Comparison of ENCODE assay signal across 8 cellular contexts in the genomic region with DNA sequence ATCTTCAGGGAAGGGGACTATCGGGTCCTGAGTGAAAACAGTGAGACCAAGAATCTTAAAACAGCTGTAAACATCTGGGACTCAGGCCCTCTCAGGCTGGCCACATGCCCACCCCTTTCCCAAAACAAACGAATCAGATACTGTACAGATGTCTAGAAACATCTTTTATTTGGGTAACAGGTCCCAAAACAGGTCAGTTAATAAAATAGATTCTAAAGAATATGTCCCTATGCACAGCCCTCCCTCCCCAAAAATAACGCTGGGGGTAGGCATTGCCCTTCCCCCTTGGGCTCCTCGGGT. TPM values are rescaled to one million over a fixed set of nuclear protein-coding genes. Genes with fewer than 3 reads are reported as not detected.
DNase-seq lines count a peak whose midpoint lies in the region; TF ChIP-seq lines count a peak whose summit lies in the region.

No MANE protein-coding gene starts in this region.

- TF ChIP-seq POLR2A in stomach (IDR thresholded peaks at IDR 0.05) = no peak

- H3K36me3 Mint-ChIP-seq in T-helper 2 cell treated with Interferon-gamma antibody and Interleukin-4, amounts not matched to agents 5 μg/mL and 100 μg/mL, for 36 hours (ENCODE audit: low read depth) = peaks cover 25% of the 10 kb centered on the region
- H3K36me3 Mint-ChIP-seq in activated T-helper 1 cell treated with anti-CD3 and anti-CD28 coated beads, Interleukin-12 subunit alpha, Interleukin-12 subunit beta, Interleukin-2, Interleukin-4 antibody, amounts not matched to agents 30 ng/mL and 10 ng/mL and 1 ng/mL, durations not matched to agents 14 hours and 24 hours and 36 hours (ENCODE audit: low read depth) = peaks cover 18% of the 10 kb centered on the region

- 11 to 20% (median 16%) methylated on average over 4 of the region's 4 CpGs for WGBS in stomach, 5 donors

- H3K36me3 ChIP-seq in iPS-20b (ENCODE audit: insufficient read depth, low read depth, low read length) = peaks cover 38% of the 10 kb centered on the region
- H3K36me3 ChIP-seq in stomach = peaks cover 15 to 38% (median 29%) of the 10 kb centered on the region in 4 donors

- peaks cover 48% of the 10 kb centered on the region for H3K4me1 Mint-ChIP-seq in T-helper 2 cell treated with Interferon-gamma antibody and Interleukin-4, amounts not matched to agents 5 μg/mL and 100 μg/mL, for 36 hours (ENCODE audit: low read depth)
- peaks cover 69% of the 10 kb centered on the region for H3K4me1 Mint-ChIP-seq in activated T-helper 1 cell treated with anti-CD3 and anti-CD28 coated beads, Interleukin-12 subunit alpha, Interleukin-12 subunit beta, Interleukin-2, Interleukin-4 antibody, amounts not matched to agents 30 ng/mL and 10 ng/mL and 1 ng/mL, durations not matched to agents 14 hours and 24 hours and 36 hours (ENCODE audit: low read depth)

- no peaks in the 10 kb centered on the region for H3K27me3 ChIP-seq in iPS-20b (ENCODE audit: insufficient read depth, low read length)
- no peaks in the 10 kb centered on the region for H3K27me3 ChIP-seq in stomach

- peak overlapping the region; percentile 2 for H3K27ac ChIP-seq in iPS-20b (ENCODE audit: low read length)
- H3K27ac ChIP-seq in stomach = peak overlapping the region; percentile 11 to 98 (median 97)

- H3K9ac ChIP-seq in iPS-20b (ENCODE audit: low read depth, low read length) = peak overlapping the region; percentile 46; the same call in 1 of the 2 replicates

- H3K9me3 ChIP-seq in iPS-20b (ENCODE audit: insufficient read depth, low read depth, low read length) (no peaks in the 10 kb centered on the region), stomach (no peaks in the 10 kb centered on the region)

- peaks cover 20% of the 10 kb centered on the region for H3K4me1 ChIP-seq in iPS-20b (ENCODE audit: insufficient read depth, low read length)
- peaks cover 55 to 81% (median 77%) of the 10 kb centered on the region in 4 donors for H3K4me1 ChIP-seq in stomach

- no peak for DNase-seq in T-helper 2 cell treated with Interferon-gamma antibody and Interleukin-4, amounts not matched to agents 5 μg/mL and 100 μg/mL, for 36 hours (ENCODE audit: low spot score)
- no peak for DNase-seq in T-helper 2 cell
- DNase-seq in activated T-helper 1 cell treated with anti-CD3 and anti-CD28 coated beads, Interleukin-12 subunit alpha, Interleukin-12 subunit beta, Interleukin-2, Interleukin-4 antibody, amounts not matched to agents 30 ng/mL and 10 ng/mL and 1 ng/mL, durations not matched to agents 14 hours and 24 hours and 36 hours (ENCODE audit: low spot score) = no peak
- no peak for DNase-seq in stomach
- DNase-seq in stimulated activated naive CD4-positive, alpha-beta T cell (lab: John Stamatoyannopoulos, UW) = no peak
- DNase-seq in D341Med (ENCODE audit: low spot score) = no peak
- DNase-seq in NCI-H510A (lab: John Stamatoyannopoulos, UW) = no peak

- H3K27me3 Mint-ChIP-seq in T-helper 2 cell treated with Interferon-gamma antibody and Interleukin-4, amounts not matched to agents 5 μg/mL and 100 μg/mL, for 36 hours (ENCODE audit: low read depth) = no peaks in the 10 kb centered on the region
- no peaks in the 10 kb centered on the region for H3K27me3 Mint-ChIP-seq in activated T-helper 1 cell treated with anti-CD3 and anti-CD28 coated beads, Interleukin-12 subunit alpha, Interleukin-12 subunit beta, Interleukin-2, Interleukin-4 antibody, amounts not matched to agents 30 ng/mL and 10 ng/mL and 1 ng/mL, durations not matched to agents 14 hours and 24 hours and 36 hours (ENCODE audit: insufficient read depth)

- no peak for TF ChIP-seq CTCF in stomach (IDR thresholded peaks at IDR 0.05)

- no peaks in the 10 kb centered on the region for H3K9me3 Mint-ChIP-seq in T-helper 2 cell treated with Interferon-gamma antibody and Interleukin-4, amounts not matched to agents 5 μg/mL and 100 μg/mL, for 36 hours
- H3K9me3 Mint-ChIP-seq in activated T-helper 1 cell treated with anti-CD3 and anti-CD28 coated beads, Interleukin-12 subunit alpha, Interleukin-12 subunit beta, Interleukin-2, Interleukin-4 antibody, amounts not matched to agents 30 ng/mL and 10 ng/mL and 1 ng/mL, durations not matched to agents 14 hours and 24 hours and 36 hours = no peaks in the 10 kb centered on the region

- H3K4me3 Mint-ChIP-seq in T-helper 2 cell treated with Interferon-gamma antibody and Interleukin-4, amounts not matched to agents 5 μg/mL and 100 μg/mL, for 36 hours = peak overlapping the region; percentile 99
- H3K4me3 Mint-ChIP-seq in activated T-helper 1 cell treated with anti-CD3 and anti-CD28 coated beads, Interleukin-12 subunit alpha, Interleukin-12 subunit beta, Interleukin-2, Interleukin-4 antibody, amounts not matched to agents 30 ng/mL and 10 ng/mL and 1 ng/mL, durations not matched to agents 14 hours and 24 hours and 36 hours = peak overlapping the region; percentile 97

- H3K4me3 ChIP-seq in iPS-20b (ENCODE audit: low read length) = peak overlapping the region; percentile 44; the same call in 1 of the 2 replicates
- peak overlapping the region; percentile 73 to 98 (median 97) for H3K4me3 ChIP-seq in stomach

- intact Hi-C loops in activated T-helper 1 cell treated with anti-CD3 and anti-CD28 coated beads, Interleukin-12 subunit alpha, Interleukin-12 subunit beta, Interleukin-2, Interleukin-4 antibody, amounts not matched to agents 30 ng/mL and 10 ng/mL and 1 ng/mL, durations not matched to agents 14 hours and 24 hours and 36 hours (cut with micrococcal nuclease) = loop anchor here (1.0 to 5.0 kb wide), 9 partner anchors 8 to 314 kb away; a partner anchor contains a TSS
- intact Hi-C loops in stomach (cut with DNase I; ENCODE audit: low total_unique reads) = no loop called here

- peak overlapping the region; percentile 95 for H3K27ac Mint-ChIP-seq in T-helper 2 cell treated with Interferon-gamma antibody and Interleukin-4, amounts not matched to agents 5 μg/mL and 100 μg/mL, for 36 hours
- H3K27ac Mint-ChIP-seq in activated T-helper 1 cell treated with anti-CD3 and anti-CD28 coated beads, Interleukin-12 subunit alpha, Interleukin-12 subunit beta, Interleukin-2, Interleukin-4 antibody, amounts not matched to agents 30 ng/mL and 10 ng/mL and 1 ng/mL, durations not matched to agents 14 hours and 24 hours and 36 hours = peak overlapping the region; percentile 81

- no peak for TF ChIP-seq EP300 in stomach (IDR thresholded peaks at IDR 0.05)

RNA-seq across cellular contexts. Expression of a gene that starts 0.5 kb away (rescaled TPM):
- total RNA-seq in activated T-helper 1 cell treated with anti-CD3 and anti-CD28 coated beads, Interleukin-12 subunit alpha, Interleukin-12 subunit beta, Interleukin-2, Interleukin-4 antibody, amounts not matched to agents 30 ng/mL and 10 ng/mL and 1 ng/mL, durations not matched to agents 14 hours and 24 hours and 36 hours = 62.8 and 76.4 TPM in 2 replicates
- total RNA-seq in stomach = 10 to 100 TPM in 2 of 5 donors, 1 to 10 TPM in 3; 1.4 to 49.6 (median 8.0) TPM
- 10 to 100 TPM; 26.9 to 31.1 (median 27.1) TPM for polyA plus RNA-seq in stomach

RNA-seq across cellular contexts. Expression of a gene that starts 4.4 kb away (rescaled TPM):
- total RNA-seq in activated T-helper 1 cell treated with anti-CD3 and anti-CD28 coated beads, Interleukin-12 subunit alpha, Interleukin-12 subunit beta, Interleukin-2, Interleukin-4 antibody, amounts not matched to agents 30 ng/mL and 10 ng/mL and 1 ng/mL, durations not matched to agents 14 hours and 24 hours and 36 hours = 75.4 and 76.1 TPM in 2 replicates
- 10 to 100 TPM in 4 of 5 donors, 1 to 10 TPM in 1; 6.4 to 80.6 (median 24.9) TPM for total RNA-seq in stomach
- 10 to 100 TPM; 29.9 to 54.8 (median 39.8) TPM for polyA plus RNA-seq in stomach

RNA-seq across cellular contexts. Expression of a gene that starts 8.8 kb away (rescaled TPM):
- 8.1 and 9.8 TPM in 2 replicates for total RNA-seq in activated T-helper 1 cell treated with anti-CD3 and anti-CD28 coated beads, Interleukin-12 subunit alpha, Interleukin-12 subunit beta, Interleukin-2, Interleukin-4 antibody, amounts not matched to agents 30 ng/mL and 10 ng/mL and 1 ng/mL, durations not matched to agents 14 hours and 24 hours and 36 hours
- 10 to 100 TPM in 1 of 5 donors, 1 to 10 TPM in 3, not detected in 1; 2.7 to 16.7 (median 7.3) TPM for total RNA-seq in stomach
- 10 to 100 TPM; 10.9 to 32.9 (median 11.8) TPM for polyA plus RNA-seq in stomach

RNA-seq across cellular contexts. Expression of a gene that starts 12.4 kb away (rescaled TPM):
- total RNA-seq in activated T-helper 1 cell treated with anti-CD3 and anti-CD28 coated beads, Interleukin-12 subunit alpha, Interleukin-12 subunit beta, Interleukin-2, Interleukin-4 antibody, amounts not matched to agents 30 ng/mL and 10 ng/mL and 1 ng/mL, durations not matched to agents 14 hours and 24 hours and 36 hours = 128 and 133 TPM in 2 replicates
- 10 to 100 TPM; 20.9 to 73.0 (median 36.6) TPM for total RNA-seq in stomach
- 10 to 100 TPM; 11.8 to 19.9 (median 14.1) TPM for polyA plus RNA-seq in stomach

RNA-seq across cellular contexts. Expression of a gene that starts 18.6 kb away (rescaled TPM):
- total RNA-seq in activated T-helper 1 cell treated with anti-CD3 and anti-CD28 coated beads, Interleukin-12 subunit alpha, Interleukin-12 subunit beta, Interleukin-2, Interleukin-4 antibody, amounts not matched to agents 30 ng/mL and 10 ng/mL and 1 ng/mL, durations not matched to agents 14 hours and 24 hours and 36 hours = 198 and 213 TPM in 2 replicates
- total RNA-seq in stomach = 100 to 1,000 TPM; 130 to 859 (median 234) TPM
- 100 to 1,000 TPM; 214 to 340 (median 237) TPM for polyA plus RNA-seq in stomach
